In the genomic region with DNA sequence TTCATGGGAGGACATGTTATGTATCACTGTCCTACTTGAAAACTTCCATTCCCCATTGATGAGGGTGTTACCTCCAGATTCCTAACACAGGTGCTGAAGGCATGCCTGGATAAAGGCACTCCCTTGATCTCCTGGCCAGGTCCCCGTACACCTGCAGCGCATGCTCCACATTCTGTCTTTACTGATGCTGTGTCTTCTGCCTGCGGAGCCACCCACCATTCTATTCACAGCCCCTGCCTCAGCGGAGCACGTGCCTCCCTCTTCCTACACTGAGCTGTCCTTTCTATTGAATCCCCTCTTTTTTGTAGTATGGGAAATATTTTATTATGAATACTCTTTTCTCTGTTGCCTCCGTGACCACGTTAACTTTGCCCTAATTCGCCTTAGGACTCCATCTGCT, we compare ENCODE assay signal across 19 cellular contexts. TPM values are rescaled to one million over a fixed set of nuclear protein-coding genes. Genes with fewer than 3 reads are reported as not detected.
DNase-seq lines count a peak whose midpoint lies in the region; ATAC-seq and TF ChIP-seq lines count a peak whose summit lies in the region.
"Had no signal": no experiment of that assay in that cellular context is flagged by ENCODE, and none has a peak within 500 bp of the region (broad histone marks: within the 10 kb centered on the region; RNA-seq: fewer than 3 reads in every experiment).

No MANE protein-coding gene starts in this region.

- H3K27me3 ChIP-seq in SJSA1 (replicated peaks) = no peaks in the 10 kb centered on the region
- no peaks in the 10 kb centered on the region for H3K27me3 ChIP-seq in lower lobe of right lung (ENCODE audit: low read depth)
- H3K27me3 ChIP-seq: breast epithelium, heart left ventricle, uterus had no signal

- H3K9me3 ChIP-seq in SJSA1 (replicated peaks) (no peaks in the 10 kb centered on the region), lower lobe of right lung (no peaks in the 10 kb centered on the region)
- H3K9me3 ChIP-seq: breast epithelium, heart left ventricle, uterus had no signal

- H3K4me3 ChIP-seq in SJSA1 = no peak overlapping the region
- H3K4me3 ChIP-seq in lower lobe of right lung = no peak overlapping the region
- H3K4me3 ChIP-seq: breast epithelium, heart left ventricle, uterus had no signal

- H3K4me1 ChIP-seq in SJSA1 (replicated peaks) = peaks cover 71% of the 10 kb centered on the region
- peaks cover 83% of the 10 kb centered on the region for H3K4me1 ChIP-seq in lower lobe of right lung
- H3K4me1 ChIP-seq: uterus had no signal

- H3K27me3 Mint-ChIP-seq in activated T-cell treated with anti-CD3 and anti-CD28 coated beads, Interleukin-2, amount 50 U/mL, for 72 hours (ENCODE audit: low read depth) = no peaks in the 10 kb centered on the region
- H3K27me3 Mint-ChIP-seq in activated T-cell treated with anti-CD3 and anti-CD28 coated beads, Interleukin-2, amount 50 U/mL, for 24 hours = no peaks in the 10 kb centered on the region
- H3K27me3 Mint-ChIP-seq in stimulated activated memory B cell treated with anti-CD40 and anti-IgM and Interleukin-4, amounts not matched to agents 10 μg/mL and 1 μg/mL and 100 μg/mL, for 72 hours = no peaks in the 10 kb centered on the region

- H3K36me3 Mint-ChIP-seq in activated T-cell treated with anti-CD3 and anti-CD28 coated beads, Interleukin-2, amount 50 U/mL, for 72 hours (ENCODE audit: insufficient read depth in 2 of 2) = peaks cover 7% of the 10 kb centered on the region in 2 donors
- H3K36me3 Mint-ChIP-seq in activated T-cell treated with anti-CD3 and anti-CD28 coated beads, Interleukin-2, amount 50 U/mL, for 24 hours (ENCODE audit: low read depth) = peaks cover 45% of the 10 kb centered on the region
- peaks cover 51% of the 10 kb centered on the region for H3K36me3 Mint-ChIP-seq in stimulated activated memory B cell treated with anti-CD40 and anti-IgM and Interleukin-4, amounts not matched to agents 10 μg/mL and 1 μg/mL and 100 μg/mL, for 72 hours
- H3K36me3 Mint-ChIP-seq: mesothelial cell of epicardium had no signal

- no peak overlapping the region for H3K4me3 Mint-ChIP-seq in activated T-cell treated with anti-CD3 and anti-CD28 coated beads, Interleukin-2, amount 50 U/mL, for 72 hours
- H3K4me3 Mint-ChIP-seq in activated T-cell treated with anti-CD3 and anti-CD28 coated beads, Interleukin-2, amount 50 U/mL, for 24 hours = no peak overlapping the region
- H3K4me3 Mint-ChIP-seq in stimulated activated memory B cell treated with anti-CD40 and anti-IgM and Interleukin-4, amounts not matched to agents 10 μg/mL and 1 μg/mL and 100 μg/mL, for 72 hours = no peak overlapping the region
- H3K4me3 Mint-ChIP-seq: CD8-positive, alpha-beta T cell; mesothelial cell of epicardium had no signal

- TF ChIP-seq CTCF in lower lobe of right lung (IDR thresholded peaks at IDR 0.05) = no peak

- H3K4me1 Mint-ChIP-seq in activated T-cell treated with anti-CD3 and anti-CD28 coated beads, Interleukin-2, amount 50 U/mL, for 72 hours (ENCODE audit: low read depth) = peaks cover 76% of the 10 kb centered on the region
- peaks cover 80% of the 10 kb centered on the region for H3K4me1 Mint-ChIP-seq in activated T-cell treated with anti-CD3 and anti-CD28 coated beads, Interleukin-2, amount 50 U/mL, for 24 hours (ENCODE audit: low read depth)
- peaks cover 81% of the 10 kb centered on the region for H3K4me1 Mint-ChIP-seq in stimulated activated memory B cell treated with anti-CD40 and anti-IgM and Interleukin-4, amounts not matched to agents 10 μg/mL and 1 μg/mL and 100 μg/mL, for 72 hours

- intact Hi-C loops in lower lobe of right lung (cut with DNase I) = no loop called here

- H3K9me3 Mint-ChIP-seq in activated T-cell treated with anti-CD3 and anti-CD28 coated beads, Interleukin-2, amount 50 U/mL, for 72 hours = no peaks in the 10 kb centered on the region
- no peaks in the 10 kb centered on the region for H3K9me3 Mint-ChIP-seq in activated T-cell treated with anti-CD3 and anti-CD28 coated beads, Interleukin-2, amount 50 U/mL, for 24 hours
- peaks cover 4% of the 10 kb centered on the region for H3K9me3 Mint-ChIP-seq in stimulated activated memory B cell treated with anti-CD40 and anti-IgM and Interleukin-4, amounts not matched to agents 10 μg/mL and 1 μg/mL and 100 μg/mL, for 72 hours
- H3K9me3 Mint-ChIP-seq: CD8-positive, alpha-beta T cell; mesothelial cell of epicardium had no signal

- H3K27ac ChIP-seq in SJSA1 (peak overlapping the region; percentile 33; the same call in 1 of the 2 replicates), lower lobe of right lung (peak overlapping the region; percentile 46)
- H3K27ac ChIP-seq: breast epithelium, uterus had no signal

- peak overlapping the region; percentile 51 for H3K27ac Mint-ChIP-seq in activated T-cell treated with anti-CD3 and anti-CD28 coated beads, Interleukin-2, amount 50 U/mL, for 72 hours
- no peak overlapping the region for H3K27ac Mint-ChIP-seq in activated T-cell treated with anti-CD3 and anti-CD28 coated beads, Interleukin-2, amount 50 U/mL, for 24 hours
- peak overlapping the region; percentile 38 for H3K27ac Mint-ChIP-seq in stimulated activated memory B cell treated with anti-CD40 and anti-IgM and Interleukin-4, amounts not matched to agents 10 μg/mL and 1 μg/mL and 100 μg/mL, for 72 hours
- H3K27ac Mint-ChIP-seq: mesothelial cell of epicardium had no signal

- no peak for ATAC-seq in activated T-cell treated with anti-CD3 and anti-CD28 coated beads, Interleukin-2, amount 50 U/mL, for 72 hours (replicated peaks in 1 of 2)
- no peak for ATAC-seq in lower lobe of right lung
- no peak for ATAC-seq in stimulated activated memory B cell treated with anti-CD40 and anti-IgM and Interleukin-4, amounts not matched to agents 10 μg/mL and 1 μg/mL and 100 μg/mL, for 72 hours
- no peak for ATAC-seq in HG02970 (IDR thresholded peaks at IDR 0.05; ENCODE audit: low FRiP score, unreplicated experiment)
- ATAC-seq: CD8-positive, alpha-beta T cell; Panc1; sciatic nerve had no signal

- no peak for DNase-seq in activated T-cell treated with anti-CD3 and anti-CD28 coated beads, Interleukin-2, amount 50 U/mL, for 72 hours
- no peak for DNase-seq in activated T-cell treated with anti-CD3 and anti-CD28 coated beads, Interleukin-2, amount 50 U/mL, for 24 hours
- DNase-seq in SJSA1 (ENCODE audit: low read depth in 1 of 2, low spot score in 2 of 2) = no peak
- no peak for DNase-seq in lower lobe of right lung
- no peak for DNase-seq in NCI-H226
- no peak for DNase-seq in SW 1271 (lab: John Stamatoyannopoulos, UW)
- DNase-seq: activated naive CD4-positive, alpha-beta T cell treated with Interleukin-2 at 50 U/mL for 16 hours; CD8-positive, alpha-beta T cell; heart left ventricle; NCI-H2081; occipital lobe; stimulated activated CD4-positive, alpha-beta T cell treated with anti-CD3 and anti-CD28 coated beads, Interleukin-4, amount 100 ng/mL, for 4 hours; uterus had no signal

- H3K36me3 ChIP-seq in SJSA1 = peaks cover 23% of the 10 kb centered on the region
- H3K36me3 ChIP-seq in lower lobe of right lung = no peaks in the 10 kb centered on the region
- H3K36me3 ChIP-seq: breast epithelium, uterus had no signal

RNA-seq across cellular contexts. Expression of gene PTPN1, which starts 25.0 kb away (rescaled TPM):
- total RNA-seq in activated T-cell treated with anti-CD3 and anti-CD28 coated beads, Interleukin-2, amount 50 U/mL, for 72 hours = 100 to 1,000 TPM; 138 TPM
- 61.1 and 71.3 TPM in 2 replicates for total RNA-seq in SJSA1 (2014; rRNA removed; shearing (Covaris generic))
- total RNA-seq in lower lobe of right lung = 78.2 TPM
